24 cellular contexts compared by ENCODE assay signal in the genomic region with DNA sequence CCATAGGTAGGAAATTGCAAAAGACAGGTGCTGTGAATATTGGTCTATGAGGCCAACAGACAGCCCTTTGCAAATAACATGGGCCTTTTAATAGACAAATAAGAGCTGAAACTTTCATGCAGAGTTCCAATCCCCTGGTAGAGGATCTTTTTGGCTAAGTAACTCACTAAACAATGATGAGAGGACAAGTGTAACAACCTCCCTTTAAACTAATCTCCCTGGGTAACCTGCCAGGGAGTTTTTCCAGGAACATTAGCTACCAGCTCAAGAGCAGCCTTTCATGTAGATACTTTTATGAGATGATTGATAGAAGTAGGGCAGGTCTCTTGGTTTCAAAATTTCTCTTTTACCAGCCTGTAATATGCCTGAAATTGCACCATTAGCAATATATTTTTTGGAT. TPM values are rescaled to one million over a fixed set of nuclear protein-coding genes. Genes with fewer than 3 reads are reported as not detected.
"Had no signal": no experiment of that assay in that cellular context is flagged by ENCODE, and none has a peak within 500 bp of the region (broad histone marks: within the 10 kb centered on the region; RNA-seq: fewer than 3 reads in every experiment).

No MANE protein-coding gene starts in this region.

- H3K36me3 ChIP-seq: esophagus squamous epithelium, left lung, lower lobe of right lung, ovary, right lobe of liver, thoracic aorta had no signal

- H3K9me3 ChIP-seq: esophagus squamous epithelium, left lung, lower lobe of right lung, ovary, right lobe of liver, thoracic aorta had no signal

- H3K27me3 ChIP-seq: ovary, right lobe of liver had no signal

- H3K27ac ChIP-seq: esophagus squamous epithelium, hepatocyte, left lung, lower lobe of right lung, ovary, right lobe of liver, thoracic aorta had no signal

- DNase-seq: cerebellar nuclear complex; cortex of kidney; effector memory CD8-positive, alpha-beta T cell; erythroblast; esophagus squamous epithelium; kidney; left lung; lower lobe of right lung; naive thymus-derived CD8-positive, alpha-beta T cell; nephron progenitor cell; nucleus accumbens; ovary; posterior cingulate gyrus; retina; right lobe of liver; small intestine; stimulated activated CD4-positive, alpha-beta T cell treated with anti-CD3 and anti-CD28 coated beads, Interleukin-15, amount 100 ng/mL, for 24 hours; stimulated activated CD4-positive, alpha-beta T cell treated with anti-CD3 and anti-CD28 coated beads, Interleukin-2, amount 100 ng/mL, for 48 hours; stimulated activated naive B cell treated with anti-CD40 and anti-IgM and Interleukin-4, amounts not matched to agents 10 μg/mL and 1 μg/mL and 100 μg/mL, for 72 hours; trophoblast cell had no signal

- H3K4me3 ChIP-seq: esophagus squamous epithelium, hepatocyte, left lung, lower lobe of right lung, ovary, right lobe of liver, thoracic aorta had no signal

- ATAC-seq: effector memory CD8-positive, alpha-beta T cell; left lung; lower lobe of right lung; naive thymus-derived CD8-positive, alpha-beta T cell; right lobe of liver; stimulated activated naive B cell treated with anti-CD40 and anti-IgM and Interleukin-4, amounts not matched to agents 10 μg/mL and 1 μg/mL and 100 μg/mL, for 72 hours had no signal

RNA-seq across cellular contexts. Expression of a gene that starts 13.8 kb away (rescaled TPM):
- total RNA-seq: myocyte, pulmonary artery endothelial cell had no signal
